Comparison of ENCODE assay signal across 12 cellular contexts in genomic region chr2:181685150-181685688, GRCh38. TPM values are rescaled to one million over a fixed set of nuclear protein-coding genes. Genes with fewer than 3 reads are reported as not detected.
DNase-seq lines count a peak whose midpoint lies in the region; ATAC-seq and TF ChIP-seq lines count a peak whose summit lies in the region.
"Had no signal": no experiment of that assay in that cellular context is flagged by ENCODE, and none has a peak within 500 bp of the region (broad histone marks: within the 10 kb centered on the region; RNA-seq: fewer than 3 reads in every experiment).

No MANE protein-coding gene starts in this region.

- no peak overlapping the region for H3K27ac Mint-ChIP-seq in activated CD4-positive, alpha-beta T cell treated with anti-CD3 and anti-CD28 coated beads for 36 hours
- no peak overlapping the region for H3K27ac Mint-ChIP-seq in activated naive CD4-positive, alpha-beta T cell treated with anti-CD3 and anti-CD28 coated beads for 36 hours

- peaks cover 70% of the 10 kb centered on the region for H3K27me3 Mint-ChIP-seq in activated CD4-positive, alpha-beta T cell treated with anti-CD3 and anti-CD28 coated beads for 36 hours
- H3K27me3 Mint-ChIP-seq in activated naive CD4-positive, alpha-beta T cell treated with anti-CD3 and anti-CD28 coated beads for 36 hours (ENCODE audit: low read depth), result peaks cover 68% of the 10 kb centered on the region

- no peak overlapping the region for H3K4me3 Mint-ChIP-seq in activated CD4-positive, alpha-beta T cell treated with anti-CD3 and anti-CD28 coated beads for 36 hours
- H3K4me3 Mint-ChIP-seq in activated naive CD4-positive, alpha-beta T cell treated with anti-CD3 and anti-CD28 coated beads for 36 hours, result no peak overlapping the region

- H3K4me1 ChIP-seq in upper lobe of left lung, result peaks cover 14 to 42% (median 24%) of the 10 kb centered on the region in 4 donors

- peaks cover 0 to 57% (median 32%) of the 10 kb centered on the region in 4 donors for H3K27me3 ChIP-seq in upper lobe of left lung

- no peak for TF ChIP-seq EP300 in upper lobe of left lung (IDR thresholded peaks at IDR 0.05)

- TF ChIP-seq POLR2A in upper lobe of left lung (IDR thresholded peaks at IDR 0.05), result no peak

- H3K4me1 Mint-ChIP-seq in activated CD4-positive, alpha-beta T cell treated with anti-CD3 and anti-CD28 coated beads for 36 hours, result peaks cover 33% of the 10 kb centered on the region
- peaks cover 39% of the 10 kb centered on the region for H3K4me1 Mint-ChIP-seq in activated naive CD4-positive, alpha-beta T cell treated with anti-CD3 and anti-CD28 coated beads for 36 hours (ENCODE audit: low read depth)

- H3K9me3 ChIP-seq in upper lobe of left lung, result no peaks in the 10 kb centered on the region
- H3K9me3 ChIP-seq: heart left ventricle had no signal

- intact Hi-C loops in activated CD4-positive, alpha-beta T cell treated with anti-CD3 and anti-CD28 coated beads for 36 hours (cut with DNase I, micrococcal nuclease), result loop anchor here in 1 of 2 experiments (10.0 kb wide), 1 partner anchor 220 kb away; no protein-coding TSS in a partner anchor
- intact Hi-C loops in activated naive CD4-positive, alpha-beta T cell treated with anti-CD3 and anti-CD28 coated beads for 36 hours (cut with micrococcal nuclease), result no loop called here

- no peaks in the 10 kb centered on the region for H3K36me3 Mint-ChIP-seq in activated CD4-positive, alpha-beta T cell treated with anti-CD3 and anti-CD28 coated beads for 36 hours (ENCODE audit: low read depth)
- no peaks in the 10 kb centered on the region for H3K36me3 Mint-ChIP-seq in activated naive CD4-positive, alpha-beta T cell treated with anti-CD3 and anti-CD28 coated beads for 36 hours (ENCODE audit: low read depth)

- WGBS in upper lobe of left lung, 2 donors, result 9 to 16% methylated on average over 21 of the region's 21 CpGs

- POLR2A ChIA-PET in activated CD4-positive, alpha-beta T cell treated with anti-CD3 and anti-CD28 coated beads for 36 hours (lab: Charles Lee), result no interaction called here

- no peaks in the 10 kb centered on the region for H3K36me3 ChIP-seq in upper lobe of left lung
- H3K36me3 ChIP-seq: heart left ventricle, spleen had no signal

- TF ChIP-seq CTCF in fibroblast of pulmonary artery (IDR thresholded peaks at IDR 0.05; ENCODE audit: low read length, missing control alignments), result no peak
- no peak for TF ChIP-seq CTCF in upper lobe of left lung (IDR thresholded peaks at IDR 0.05)

- H3K4me3 ChIP-seq in fibroblast of pulmonary artery (replicated peaks; ENCODE audit: low read depth, low read length) (no peak overlapping the region), upper lobe of left lung (no peak overlapping the region)

- CTCF ChIA-PET in activated CD4-positive, alpha-beta T cell treated with anti-CD3 and anti-CD28 coated beads for 36 hours (lab: Charles Lee), result interaction anchor here (0.7 kb wide), 4 partner anchors 30 to 410 kb away, joined by 3 read pairs; no protein-coding TSS in a partner anchor
- CTCF ChIA-PET in activated naive CD4-positive, alpha-beta T cell treated with anti-CD3 and anti-CD28 coated beads for 36 hours (lab: Charles Lee), result interaction anchor here (0.8 to 2.9 kb wide), 2 partner anchors 12 to 30 kb away, joined by 3 to 13 read pairs; no protein-coding TSS in a partner anchor

- H3K9me3 Mint-ChIP-seq in activated CD4-positive, alpha-beta T cell treated with anti-CD3 and anti-CD28 coated beads for 36 hours (ENCODE audit: low read depth), result no peaks in the 10 kb centered on the region
- H3K9me3 Mint-ChIP-seq in activated naive CD4-positive, alpha-beta T cell treated with anti-CD3 and anti-CD28 coated beads for 36 hours, result no peaks in the 10 kb centered on the region

- peak; percentile 9 for DNase-seq in activated CD4-positive, alpha-beta T cell treated with anti-CD3 and anti-CD28 coated beads for 36 hours
- DNase-seq in activated CD4-positive, alpha-beta T cell treated with anti-CD3 and anti-CD28 coated beads for 4 hours, result no peak
- peak; percentile 87 for DNase-seq in NCI-H748 (lab: John Stamatoyannopoulos, UW; ENCODE audit: unreplicated experiment)
- peak; percentile 30 for DNase-seq in fibroblast of pulmonary artery (ENCODE audit: low read depth)
- peak; percentile 68 for DNase-seq in retina
- no peak for DNase-seq in effector CD8-positive, alpha-beta T cell (lab: John Stamatoyannopoulos, UW)
- no peak for DNase-seq in upper lobe of left lung
- DNase-seq in activated naive CD4-positive, alpha-beta T cell treated with anti-CD3 and anti-CD28 coated beads for 36 hours, result no peak
- DNase-seq: AML-193; heart left ventricle; spleen; stimulated activated CD8-positive, alpha-beta memory T cell treated with anti-CD3 and anti-CD28 coated beads, Interleukin-4, amount 100 ng/mL, for 48 hours had no signal

- no peak overlapping the region for H3K27ac ChIP-seq in upper lobe of left lung
- H3K27ac ChIP-seq: heart left ventricle, spleen had no signal

- ATAC-seq in activated CD4-positive, alpha-beta T cell treated with anti-CD3 and anti-CD28 coated beads for 36 hours, result no peak
- ATAC-seq in upper lobe of left lung (ENCODE audit: low FRiP score in 2 of 2), result no peak
- ATAC-seq: heart left ventricle had no signal

RNA-seq across cellular contexts. Expression of gene NEUROD1, which starts 4.9 kb away (rescaled TPM):
- total RNA-seq in activated CD4-positive, alpha-beta T cell treated with anti-CD3 and anti-CD28 coated beads for 36 hours, result not detected
- not detected for total RNA-seq in upper lobe of left lung
- total RNA-seq in activated naive CD4-positive, alpha-beta T cell treated with anti-CD3 and anti-CD28 coated beads for 36 hours, result not detected
- total RNA-seq: heart left ventricle, spleen had no signal

RNA-seq across cellular contexts. Expression of gene CERKL, which starts 28.3 kb away (rescaled TPM):
- total RNA-seq in activated CD4-positive, alpha-beta T cell treated with anti-CD3 and anti-CD28 coated beads for 36 hours, result under 1 TPM in 1 of 2 experiments, not detected in 1; 0.07 TPM
- total RNA-seq in upper lobe of left lung, result 10 to 100 TPM in 1 of 6 donors, 1 to 10 TPM in 2, under 1 TPM in 2, not detected in 1; 0.37 to 23.1 (median 1.7) TPM
- total RNA-seq in activated naive CD4-positive, alpha-beta T cell treated with anti-CD3 and anti-CD28 coated beads for 36 hours, result under 1 TPM in 1 of 2 experiments, not detected in 1; 0.14 TPM
- total RNA-seq: heart left ventricle had no signal

Comparison
In these comparisons a context has a peak if more than half of its experiments do, and no peak if none do; other contexts are left out.
1. DNase-seq: peak in activated CD4-positive, alpha-beta T cell treated with anti-CD3 and anti-CD28 coated beads for 36 hours (single experiment), NCI-H748 (single experiment), fibroblast of pulmonary artery (single experiment) and retina (single experiment); none in activated CD4-positive, alpha-beta T cell treated with anti-CD3 and anti-CD28 coated beads for 4 hours (0 of 2), effector CD8-positive, alpha-beta T cell (single experiment), upper lobe of left lung (0 of 2) and activated naive CD4-positive, alpha-beta T cell treated with anti-CD3 and anti-CD28 coated beads for 36 hours (single experiment).